1 cellular context compared by ENCODE assay signal in the genomic region with DNA sequence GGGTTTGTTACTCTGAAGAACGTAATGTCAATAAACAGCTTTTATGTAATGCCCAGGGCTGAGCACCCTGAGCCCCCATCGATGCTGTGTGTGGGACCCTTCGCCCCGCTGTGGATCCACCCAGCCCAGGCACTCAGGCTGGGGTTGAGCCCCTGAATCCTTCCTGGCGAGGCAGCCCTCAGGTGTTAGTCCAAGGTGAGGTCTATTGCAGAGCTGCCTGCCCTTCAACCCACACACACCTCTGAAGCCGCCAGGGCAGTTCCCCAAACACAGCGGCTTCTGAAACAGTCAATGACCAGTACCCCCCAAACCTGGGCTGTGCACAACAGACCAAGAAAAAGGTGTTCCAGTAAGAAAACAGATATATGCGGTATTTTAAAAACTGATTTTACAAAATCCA.
TF ChIP-seq lines count a peak whose summit lies in the region.

No MANE protein-coding gene starts in this region.

TF ChIP-seq in HepG2, 621 proteins besides CTCF, POLR2A, EP300 and RAD21:
- TF ChIP-seq POLR2G (IDR thresholded peaks at IDR 0.05; ENCODE audit: low read depth, low read length) (0 out of 2 replicates have a peak, but pooled peaks have one; percentile 43), POLR2AphosphoS5 (IDR thresholded peaks at IDR 0.05; ENCODE audit: low read depth, low read length) (peak; percentile 26; the same call in 1 of the 2 replicates), FOXM1 (CRISPR knock-in tag; IDR thresholded peaks at IDR 0.05) (no peak)
- TF ChIP-seq, protein P1, sequence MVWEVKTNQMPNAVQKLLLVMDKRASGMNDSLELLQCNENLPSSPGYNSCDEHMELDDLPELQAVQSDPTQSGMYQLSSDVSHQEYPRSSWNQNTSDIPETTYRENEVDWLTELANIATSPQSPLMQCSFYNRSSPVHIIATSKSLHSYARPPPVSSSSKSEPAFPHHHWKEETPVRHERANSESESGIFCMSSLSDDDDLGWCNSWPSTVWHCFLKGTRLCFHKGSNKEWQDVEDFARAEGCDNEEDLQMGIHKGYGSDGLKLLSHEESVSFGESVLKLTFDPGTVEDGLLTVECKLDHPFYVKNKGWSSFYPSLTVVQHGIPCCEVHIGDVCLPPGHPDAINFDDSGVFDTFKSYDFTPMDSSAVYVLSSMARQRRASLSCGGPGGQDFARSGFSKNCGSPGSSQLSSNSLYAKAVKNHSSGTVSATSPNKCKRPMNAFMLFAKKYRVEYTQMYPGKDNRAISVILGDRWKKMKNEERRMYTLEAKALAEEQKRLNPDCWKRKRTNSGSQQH (CRISPR knock-in tag; IDR thresholded peaks at IDR 0.05; ENCODE audit: low read depth): no peak
